20 cellular contexts compared by ENCODE assay signal in the genomic region with DNA sequence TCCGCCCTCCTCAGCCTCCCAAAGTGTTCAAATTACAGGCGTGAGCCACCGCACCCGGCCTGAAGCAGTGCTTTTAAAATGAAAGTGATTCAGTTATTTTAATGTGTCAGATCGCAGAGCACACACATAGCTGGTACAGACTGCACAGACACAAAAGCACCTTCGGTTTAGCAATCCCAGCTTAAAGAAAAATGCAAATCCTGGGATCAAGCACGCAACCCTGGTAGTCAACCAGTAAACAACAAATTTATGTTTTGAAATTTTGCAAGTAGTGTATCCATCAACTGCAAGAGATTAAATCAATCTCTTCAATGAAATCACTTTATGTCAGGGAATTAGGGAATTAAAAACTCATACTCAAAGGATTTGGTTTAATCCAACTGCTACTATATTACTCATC.
"Had no signal": no experiment of that assay in that cellular context is flagged by ENCODE, and none has a peak within 500 bp of the region (broad histone marks: within the 10 kb centered on the region; RNA-seq: fewer than 3 reads in every experiment).

No MANE protein-coding gene starts in this region.

- DNase-seq: activated CD4-positive, alpha-beta T cell treated with anti-CD3 and anti-CD28 coated beads, Interleukin-2, amount 50 U/mL, for 1 hour; activated CD8-positive, alpha-beta memory T cell treated with anti-CD3 and anti-CD28 coated beads for 24 hours; activated CD8-positive, alpha-beta memory T cell treated with anti-CD3 and anti-CD28 coated beads, Interleukin-2, amount 50 U/mL, for 4 hours; activated naive CD4-positive, alpha-beta T cell treated with Interleukin-2 at 50 U/mL for 16 hours; activated T-cell treated with anti-CD3 and anti-CD28 coated beads, Interleukin-2, amount 50 U/mL, for 4 hours; amniotic stem cell; foreskin fibroblast; kidney; lower lobe of right lung; mesendoderm; mucosa of descending colon; occipital lobe; SK-N-SH; small intestine; stimulated activated CD4-positive, alpha-beta T cell treated with anti-CD3 and anti-CD28 coated beads, Interleukin-15, amount 100 ng/mL, for 24 hours; stimulated activated naive CD4-positive, alpha-beta T cell; T-helper 2 cell; upper lobe of left lung had no signal

- H3K4me1 Mint-ChIP-seq: neural crest cell had no signal

- H3K4me3 Mint-ChIP-seq: activated T-cell treated with anti-CD3 and anti-CD28 coated beads, Interleukin-2, amount 50 U/mL, for 4 hours; neural crest cell had no signal

- ATAC-seq: activated T-cell treated with anti-CD3 and anti-CD28 coated beads, Interleukin-2, amount 50 U/mL, for 4 hours; lower lobe of right lung; mucosa of descending colon; sciatic nerve had no signal

- H3K9me3 Mint-ChIP-seq: activated T-cell treated with anti-CD3 and anti-CD28 coated beads, Interleukin-2, amount 50 U/mL, for 4 hours had no signal
